ENCODE assay signal across 1 cellular context in the genomic region with DNA sequence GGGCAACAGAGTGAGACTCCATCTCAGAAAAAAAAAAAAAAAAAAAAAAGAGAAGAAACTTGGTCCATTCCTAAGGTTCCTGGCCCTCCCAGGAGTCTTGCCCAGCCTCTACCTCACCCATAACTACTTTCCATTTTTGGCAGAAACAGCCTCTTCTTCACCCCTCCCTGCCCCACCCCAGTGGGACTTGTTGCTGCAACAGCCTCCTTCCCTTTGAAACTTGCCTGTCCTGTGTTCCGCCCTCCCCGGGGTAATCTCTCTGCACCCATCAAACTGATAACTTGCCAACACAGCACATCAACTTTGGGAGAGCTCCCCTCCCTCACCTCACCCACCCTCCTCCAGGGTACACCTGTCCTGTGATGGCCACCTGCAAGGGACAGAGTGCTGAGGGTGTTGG.
TF ChIP-seq lines count a peak whose summit lies in the region.

No MANE protein-coding gene starts in this region.

TF ChIP-seq in IMR-90, 13 proteins besides CTCF, POLR2A, EP300 and RAD21:
- TF ChIP-seq CHD1 (IDR thresholded peaks at IDR 0.05; ENCODE audit: low read depth, low read length) (no peak), USF2 (IDR thresholded peaks at IDR 0.05; ENCODE audit: low read depth, low read length) (no peak), BHLHE40 (IDR thresholded peaks at IDR 0.05; ENCODE audit: low read depth, low read length) (no peak), CEBPB (IDR thresholded peaks at IDR 0.05; ENCODE audit: low read depth, low read length) (no peak), MAZ (IDR thresholded peaks at IDR 0.05; ENCODE audit: borderline replicate concordance, low read depth, low read length) (no peak), RCOR1 (IDR thresholded peaks at IDR 0.05; ENCODE audit: insufficient replicate concordance, low read length) (no peak), RFX5 (IDR thresholded peaks at IDR 0.05; ENCODE audit: low read depth, low read length) (no peak), NFE2L2 (IDR thresholded peaks at IDR 0.05; ENCODE audit: low read depth, low read length) (no peak), MXI1 (IDR thresholded peaks at IDR 0.05; ENCODE audit: borderline replicate concordance, low read depth, low read length) (no peak), MAFK (IDR thresholded peaks at IDR 0.05; ENCODE audit: low read depth, low read length) (no peak), SMC3 (IDR thresholded peaks at IDR 0.05; ENCODE audit: low read depth, low read length) (no peak), FOS (IDR thresholded peaks at IDR 0.05; ENCODE audit: low read depth, low read length) (no peak)
- TF ChIP-seq, protein P1, sequence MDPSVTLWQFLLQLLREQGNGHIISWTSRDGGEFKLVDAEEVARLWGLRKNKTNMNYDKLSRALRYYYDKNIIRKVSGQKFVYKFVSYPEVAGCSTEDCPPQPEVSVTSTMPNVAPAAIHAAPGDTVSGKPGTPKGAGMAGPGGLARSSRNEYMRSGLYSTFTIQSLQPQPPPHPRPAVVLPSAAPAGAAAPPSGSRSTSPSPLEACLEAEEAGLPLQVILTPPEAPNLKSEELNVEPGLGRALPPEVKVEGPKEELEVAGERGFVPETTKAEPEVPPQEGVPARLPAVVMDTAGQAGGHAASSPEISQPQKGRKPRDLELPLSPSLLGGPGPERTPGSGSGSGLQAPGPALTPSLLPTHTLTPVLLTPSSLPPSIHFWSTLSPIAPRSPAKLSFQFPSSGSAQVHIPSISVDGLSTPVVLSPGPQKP (IDR thresholded peaks at IDR 0.05; ENCODE audit: borderline replicate concordance, low read depth, low read length) = no peak
